In genomic region chr17:47230864-47231263, GRCh38 we compare ENCODE assay signal across 2 cellular contexts.
A peak's percentile ranks its signal among the peaks of the same experiment; 100 is the strongest.
TF ChIP-seq lines count a peak whose summit lies in the region.

No MANE protein-coding gene starts in this region.

TF ChIP-seq in HCT116, 20 proteins besides CTCF, POLR2A, EP300 and RAD21:
- TF ChIP-seq, protein P1, sequence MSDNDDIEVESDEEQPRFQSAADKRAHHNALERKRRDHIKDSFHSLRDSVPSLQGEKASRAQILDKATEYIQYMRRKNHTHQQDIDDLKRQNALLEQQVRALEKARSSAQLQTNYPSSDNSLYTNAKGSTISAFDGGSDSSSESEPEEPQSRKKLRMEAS (IDR thresholded peaks at IDR 0.05), result no peak
- TF ChIP-seq POLR2AphosphoS5 (IDR thresholded peaks at IDR 0.05; ENCODE audit: low read depth, low read length) (no peak), JUND (IDR thresholded peaks at IDR 0.05) (no peak)

TF ChIP-seq in H1, 55 proteins besides CTCF, POLR2A, EP300 and RAD21:
- TF ChIP-seq PHF8 (conservative IDR thresholded peaks at IDR 0.05; ENCODE audit: low read depth, low read length) (no peak), SP2 (IDR thresholded peaks at IDR 0.05; ENCODE audit: low read length) (no peak), CHD2 (IDR thresholded peaks at IDR 0.05; ENCODE audit: low read length) (no peak), POLR2AphosphoS5 (IDR thresholded peaks at IDR 0.05; ENCODE audit: low read depth, low read length) (no peak), TBP (IDR thresholded peaks at IDR 0.05; ENCODE audit: low read depth, low read length) (no peak), CEBPB (IDR thresholded peaks at IDR 0.05; ENCODE audit: low read depth, low read length) (peak; percentile 78), RNF2 (IDR thresholded peaks at IDR 0.05; ENCODE audit: borderline replicate concordance, low read depth, low read length, missing control alignments, poor library complexity, severe bottlenecking) (no peak), TAF1 (IDR thresholded peaks at IDR 0.05; ENCODE audit: low read depth, low read length) (no peak), YY1 (IDR thresholded peaks at IDR 0.05; ENCODE audit: low read depth, low read length) (no peak)
